Comparison of ENCODE assay signal across 17 cellular contexts in genomic region chr6:160768101-160768500, GRCh38.
"Had no signal": no experiment of that assay in that cellular context is flagged by ENCODE, and none has a peak within 500 bp of the region (broad histone marks: within the 10 kb centered on the region; RNA-seq: fewer than 3 reads in every experiment).

No MANE protein-coding gene starts in this region.

- H3K36me3 Mint-ChIP-seq: activated CD4-positive, alpha-beta memory T cell treated with anti-CD3 and anti-CD28 coated beads for 36 hours; activated naive CD4-positive, alpha-beta T cell treated with anti-CD3 and anti-CD28 coated beads, Interleukin-2, amount 50 U/mL, for 24 hours; immature natural killer cell had no signal

- H3K9me3 Mint-ChIP-seq: activated CD4-positive, alpha-beta memory T cell treated with anti-CD3 and anti-CD28 coated beads for 36 hours; activated naive CD4-positive, alpha-beta T cell treated with anti-CD3 and anti-CD28 coated beads, Interleukin-2, amount 50 U/mL, for 24 hours; activated T-cell treated with anti-CD3 and anti-CD28 coated beads, Interleukin-2, amount 50 U/mL, for 24 hours; central memory CD8-positive, alpha-beta T cell; immature natural killer cell; T-helper 1 cell treated with Interleukin-12 subunit alpha and Interleukin-12 subunit beta and Interleukin-4 antibody, amounts not matched to agents 30 μg/mL and 1 μg/mL, for 36 hours had no signal

- H3K36me3 ChIP-seq: brain microvascular endothelial cell, prostate gland, right lobe of liver, transverse colon, WERI-Rb-1 had no signal

- H3K27ac Mint-ChIP-seq: activated CD4-positive, alpha-beta memory T cell treated with anti-CD3 and anti-CD28 coated beads for 36 hours; activated CD4-positive, alpha-beta T cell treated with anti-CD3 and anti-CD28 coated beads for 36 hours; activated naive CD4-positive, alpha-beta T cell treated with anti-CD3 and anti-CD28 coated beads, Interleukin-2, amount 50 U/mL, for 24 hours; activated T-cell treated with anti-CD3 and anti-CD28 coated beads, Interleukin-2, amount 50 U/mL, for 24 hours; immature natural killer cell; T-helper 1 cell treated with Interleukin-12 subunit alpha and Interleukin-12 subunit beta and Interleukin-4 antibody, amounts not matched to agents 30 μg/mL and 1 μg/mL, for 36 hours had no signal

- DNase-seq: amniotic stem cell; effector CD4-positive, alpha-beta T cell had no signal

- H3K9me3 ChIP-seq: prostate gland, right lobe of liver, transverse colon had no signal

- FAIRE-seq: endothelial cell of umbilical vein had no signal

- H3K4me1 ChIP-seq: foreskin keratinocyte, prostate gland had no signal

- H3K4me3 Mint-ChIP-seq: activated CD4-positive, alpha-beta memory T cell treated with anti-CD3 and anti-CD28 coated beads for 36 hours; T-helper 1 cell treated with Interleukin-12 subunit alpha and Interleukin-12 subunit beta and Interleukin-4 antibody, amounts not matched to agents 30 μg/mL and 1 μg/mL, for 36 hours had no signal

- H3K27ac ChIP-seq: brain microvascular endothelial cell, coronary artery, foreskin keratinocyte, prostate gland, right lobe of liver, transverse colon, WERI-Rb-1 had no signal

- H3K27me3 ChIP-seq: brain microvascular endothelial cell, foreskin keratinocyte, right lobe of liver had no signal
